In the genomic region with DNA sequence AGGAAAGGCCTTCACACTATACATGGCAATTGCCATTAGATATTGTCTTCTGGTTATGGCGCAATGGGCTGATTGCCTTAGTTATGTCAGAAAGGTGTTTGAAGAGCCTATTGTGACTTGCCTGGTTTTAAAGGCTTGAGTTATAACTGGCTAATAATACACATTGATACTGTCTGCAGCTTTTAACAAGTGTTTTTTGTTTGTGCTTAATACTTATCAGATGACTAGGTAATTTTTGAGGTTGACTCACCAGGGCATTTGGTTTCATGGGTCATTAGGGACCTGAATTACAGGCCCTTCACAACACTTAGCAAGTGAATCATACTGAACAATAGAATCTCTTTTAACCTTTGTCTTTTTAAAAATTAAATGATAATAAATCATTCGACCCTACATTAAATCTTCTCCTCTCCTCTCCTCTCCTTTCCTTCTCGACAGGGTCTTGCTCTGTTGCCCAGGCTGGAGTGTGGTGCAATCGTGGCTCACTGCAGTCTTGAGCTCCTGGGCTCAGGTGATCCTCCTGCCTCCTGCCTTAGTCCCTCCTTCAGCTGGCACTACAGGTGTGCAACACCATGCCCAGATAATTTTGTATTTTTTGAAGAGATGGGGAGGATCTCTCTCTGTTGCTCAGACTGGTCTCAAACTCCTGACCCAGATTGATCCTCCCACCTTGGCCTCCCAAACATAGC, we compare ENCODE assay signal across 8 cellular contexts.
A peak's percentile ranks its signal among the peaks of the same experiment; 100 is the strongest.
DNase-seq lines count a peak whose midpoint lies in the region; ATAC-seq and TF ChIP-seq lines count a peak whose summit lies in the region.
"Had no signal": no experiment of that assay in that cellular context is flagged by ENCODE, and none has a peak within 500 bp of the region (broad histone marks: within the 10 kb centered on the region; RNA-seq: fewer than 3 reads in every experiment).

No MANE protein-coding gene starts in this region.

- H3K36me3 ChIP-seq in PC-3 (ENCODE audit: low read depth, low read length), result no peaks in the 10 kb centered on the region
- H3K36me3 ChIP-seq in skeletal muscle satellite cell (ENCODE audit: insufficient read depth, low read length), result no peaks in the 10 kb centered on the region
- no peaks in the 10 kb centered on the region for H3K36me3 ChIP-seq in OCI-LY7 (ENCODE audit: insufficient read depth, low read length)

- POLR2A ChIA-PET in PC-3 (lab: Charles Lee; ENCODE audit: unreplicated experiment), result no interaction called here
- POLR2A ChIA-PET in OCI-LY7 (lab: Charles Lee), result no interaction called here

- no peaks in the 10 kb centered on the region for H3F3A ChIP-seq in PC-3 (ENCODE audit: low read length, unreplicated experiment)

- TF ChIP-seq POLR2A in GM18505 (IDR thresholded peaks at IDR 0.05; ENCODE audit: borderline replicate concordance, extremely low read depth, insufficient read depth, insufficient read length), result no peak

- CTCF ChIA-PET in PC-3 (lab: Charles Lee) (no interaction called here), OCI-LY7 (lab: Charles Lee; ENCODE audit: unreplicated experiment) (no interaction called here)

- no peak overlapping the region for H3K9ac ChIP-seq in PC-3 (ENCODE audit: low read length)
- no peak overlapping the region for H3K9ac ChIP-seq in skeletal muscle satellite cell (ENCODE audit: low read depth, low read length)

- BruUV-seq in PC-3 (replicated peaks; lab: Mats Ljungman, UMichigan), result no TSS peak
- BruUV-seq in OCI-LY7 (replicated peaks; lab: Mats Ljungman, UMichigan), result no TSS peak

- no peak for TF ChIP-seq CTCF in PC-3 (conservative IDR thresholded peaks at IDR 0.05; ENCODE audit: low read depth, low read length)
- TF ChIP-seq CTCF in OCI-LY7 (conservative IDR thresholded peaks at IDR 0.05; ENCODE audit: low read length), result no peak

- H3K4me2 ChIP-seq in PC-3 (ENCODE audit: low read length), result peak overlapping the region; percentile 37
- H3K4me2 ChIP-seq in skeletal muscle satellite cell (ENCODE audit: low read length), result peak overlapping the region; percentile 26
- H3K4me2 ChIP-seq in OCI-LY7 (ENCODE audit: low read length), result no peak overlapping the region

- H3K27ac ChIP-seq in PC-3 (ENCODE audit: low read length) (peak overlapping the region; percentile 73), OCI-LY7 (ENCODE audit: low read depth, low read length, poor library complexity, severe bottlenecking) (no peak overlapping the region)

- intact Hi-C loops in PC-3 (cut with micrococcal nuclease) (loop anchor here (5.0 kb wide), 1 partner anchor 106 kb away; no protein-coding TSS in a partner anchor), OCI-LY7 (cut with micrococcal nuclease; ENCODE audit: unreplicated experiment) (no loop called here)

- no peak overlapping the region for H3K4me3 ChIP-seq in PC-3 (ENCODE audit: low read length)
- no peak overlapping the region for H3K4me3 ChIP-seq in skeletal muscle satellite cell (ENCODE audit: low read length)
- no peak overlapping the region for H3K4me3 ChIP-seq in OCI-LY7 (ENCODE audit: low read depth, low read length, poor library complexity, severe bottlenecking)

- H3K79me2 ChIP-seq in PC-3 (ENCODE audit: low read length) (no peaks in the 10 kb centered on the region), OCI-LY7 (ENCODE audit: insufficient read depth, low read depth, low read length) (no peaks in the 10 kb centered on the region)

- H3K9me3 ChIP-seq in PC-3 (ENCODE audit: low read length), result no peaks in the 10 kb centered on the region
- no peaks in the 10 kb centered on the region for H3K9me3 ChIP-seq in skeletal muscle satellite cell (replicated peaks; ENCODE audit: low read length)
- no peaks in the 10 kb centered on the region for H3K9me3 ChIP-seq in OCI-LY7 (ENCODE audit: low read length)

- H3K9me2 ChIP-seq in PC-3 (replicated peaks; ENCODE audit: low read length) (no peaks in the 10 kb centered on the region), OCI-LY7 (ENCODE audit: insufficient read depth, low read length) (no peaks in the 10 kb centered on the region)

- ATAC-seq in PC-3, result peak; percentile 72
- peak; percentile 91 for ATAC-seq in esophagus mucosa
- no peak for ATAC-seq in GM18505 (IDR thresholded peaks at IDR 0.05; ENCODE audit: unreplicated experiment)

- H4K20me1 ChIP-seq in PC-3 (ENCODE audit: low read length) (no peaks in the 10 kb centered on the region), OCI-LY7 (ENCODE audit: insufficient read depth, low read length) (no peaks in the 10 kb centered on the region)

- H3K4me1 ChIP-seq in PC-3 (ENCODE audit: insufficient read depth, low read length), result peaks cover 43% of the 10 kb centered on the region
- peaks cover 31% of the 10 kb centered on the region for H3K4me1 ChIP-seq in skeletal muscle satellite cell (ENCODE audit: control insufficient read depth, insufficient read depth, low read length)
- H3K4me1 ChIP-seq in OCI-LY7 (ENCODE audit: insufficient read depth, low read length, poor library complexity, severe bottlenecking), result no peaks in the 10 kb centered on the region

- no peak overlapping the region for H2AFZ ChIP-seq in PC-3 (ENCODE audit: low read length)
- no peak overlapping the region for H2AFZ ChIP-seq in OCI-LY7 (ENCODE audit: low read length)

- peak; percentile 71 for DNase-seq in GM03348 (ENCODE audit: low spot score)
- DNase-seq in PC-3, result peak; percentile 90
- DNase-seq in NCI-H2081 (lab: John Stamatoyannopoulos, UW), result no peak
- DNase-seq in OCI-LY7 (ENCODE audit: low spot score), result no peak
- DNase-seq: activated naive CD4-positive, alpha-beta T cell had no signal

- H3K27me3 ChIP-seq in PC-3 (ENCODE audit: low read length) (no peaks in the 10 kb centered on the region), skeletal muscle satellite cell (ENCODE audit: control insufficient read depth, insufficient read depth, low read length) (peaks cover 28% of the 10 kb centered on the region)

Comparison
In these comparisons a context has a peak if more than half of its experiments do, and no peak if none do; other contexts are left out.
1. DNase-seq: peak in GM03348 (single experiment) and PC-3 (single experiment); none in NCI-H2081 (0 of 2) and OCI-LY7 (single experiment).